In genomic region chr3:59684766-59685165, GRCh38 we compare ENCODE assay signal across 31 cellular contexts.
"Had no signal": no experiment of that assay in that cellular context is flagged by ENCODE, and none has a peak within 500 bp of the region (broad histone marks: within the 10 kb centered on the region; RNA-seq: fewer than 3 reads in every experiment).

No MANE protein-coding gene starts in this region.

- DNase-seq: Karpas-422, Kasumi-1, MG63, MM.1S, MV-4-11, NCI-H1048, NCI-H1092, NCI-H1092 treated with DMSO at 0.1 percent for 48 hours, NCI-H1105, NCI-H1105 treated with DMSO at 0.1 percent for 48 hours, NCI-H1417, NCI-H1417 treated with DMSO at 0.1 percent for 48 hours, NCI-H1436, NCI-H1436 treated with DMSO at 0.1 percent for 48 hours, NCI-H146, NCI-H187, NCI-H187 treated with DMSO at 0.1 percent for 48 hours, NCI-H1930, NCI-H2029, NCI-H2029 treated with DMSO at 0.1 percent for 48 hours, NCI-H2081, NCI-H2081 treated with DMSO at 0.1 percent for 48 hours, NCI-H2107, NCI-H2171, NCI-H2227 treated with DMSO at 0.1 percent for 48 hours, NCI-H226, NCI-H345, NCI-H446, NCI-H446 treated with DMSO at 0.1 percent for 48 hours, NCI-H510A, NCI-H510A treated with DMSO at 0.1 percent for 48 hours had no signal

- H3K4me3 ChIP-seq: MG63 had no signal
